8 cellular contexts compared by ENCODE assay signal in the genomic region with DNA sequence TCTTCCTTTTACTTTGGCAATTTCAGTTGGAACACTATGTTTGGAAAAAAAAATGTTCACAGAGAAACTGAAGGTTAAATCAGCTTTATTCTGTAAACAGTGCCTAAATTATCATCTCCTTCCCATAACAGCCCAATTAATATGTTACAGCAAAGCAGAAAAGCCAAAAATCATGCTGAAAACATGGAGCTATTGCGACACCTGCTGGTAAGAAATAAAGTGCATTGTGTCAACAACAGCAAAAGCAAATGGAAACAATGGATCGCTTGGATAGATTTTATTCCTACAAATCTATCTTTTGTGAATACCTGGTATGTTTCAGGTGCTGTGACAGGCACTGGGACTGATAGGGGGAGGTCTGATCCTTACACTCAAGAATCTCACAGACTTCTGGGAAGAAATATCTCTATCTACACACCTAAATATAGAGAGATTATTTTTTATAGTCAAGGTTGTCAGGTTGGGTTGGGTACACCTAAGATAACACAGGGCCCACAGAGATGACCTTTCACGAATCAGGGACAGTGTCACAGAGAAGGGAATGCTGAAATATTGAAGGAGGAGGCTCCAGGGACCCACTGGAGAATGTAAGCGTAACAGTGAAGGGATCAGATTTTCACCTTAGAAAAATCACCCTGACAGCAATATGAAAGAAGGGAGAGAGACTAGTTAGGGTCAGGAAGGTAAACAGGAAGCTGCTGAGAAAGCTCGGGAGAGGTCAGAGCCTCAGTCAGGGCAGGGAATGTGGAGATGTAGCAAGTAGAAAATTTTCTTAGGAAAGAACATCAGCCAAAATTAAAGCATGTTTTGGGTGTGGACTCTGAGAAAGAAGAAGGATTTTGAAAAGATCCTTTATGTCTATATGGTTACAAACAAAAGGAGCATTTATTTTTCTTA. TPM values are rescaled to one million over a fixed set of nuclear protein-coding genes. Genes with fewer than 3 reads are reported as not detected.
DNase-seq lines count a peak whose midpoint lies in the region; ATAC-seq and TF ChIP-seq lines count a peak whose summit lies in the region.

No MANE protein-coding gene starts in this region.

- H3K36me3 ChIP-seq in OCI-LY7 (ENCODE audit: insufficient read depth, low read length) = no peaks in the 10 kb centered on the region

- H4K20me1 ChIP-seq in OCI-LY7 (ENCODE audit: insufficient read depth, low read length) = no peaks in the 10 kb centered on the region

- H3K4me1 ChIP-seq in OCI-LY7 (ENCODE audit: insufficient read depth, low read length, poor library complexity, severe bottlenecking) = no peaks in the 10 kb centered on the region

- POLR2A ChIA-PET in OCI-LY7 (lab: Charles Lee) = interaction anchor here (1.1 kb wide), 2 partner anchors 12 to 18 kb away, joined by 3 read pairs; no protein-coding TSS in a partner anchor

- TF ChIP-seq CTCF in OCI-LY7 (conservative IDR thresholded peaks at IDR 0.05; ENCODE audit: low read length) = peak; percentile 95

- CTCF ChIA-PET in OCI-LY7 (lab: Charles Lee; ENCODE audit: unreplicated experiment) = interaction anchor here (1.0 kb wide), 1 partner anchor 14 kb away, joined by 3 read pairs; no protein-coding TSS in a partner anchor

- BruUV-seq in OCI-LY7 (replicated peaks; lab: Mats Ljungman, UMichigan) = no TSS peak

- no peak overlapping the region for H3K27ac ChIP-seq in OCI-LY7 (ENCODE audit: low read depth, low read length, poor library complexity, severe bottlenecking)

- no peaks in the 10 kb centered on the region for H3K9me3 ChIP-seq in OCI-LY7 (ENCODE audit: low read length)

- H3K4me2 ChIP-seq in OCI-LY7 (ENCODE audit: low read length) = 0 out of 2 replicates have a peak overlapping the region, but pooled peaks have one; percentile 7

- peak overlapping the region; percentile 75; the same call in 1 of the 2 replicates for H2AFZ ChIP-seq in OCI-LY7 (ENCODE audit: low read length)

- DNase-seq in DMS53 treated with DMSO at 0.1 percent for 48 hours (lab: John Stamatoyannopoulos, UW; ENCODE audit: unreplicated experiment) = peak; percentile 81
- peak; percentile 64 for DNase-seq in OCI-LY7 (ENCODE audit: low spot score)
- peak; percentile 32 for DNase-seq in amniotic stem cell (lab: John Stamatoyannopoulos, UW)
- DNase-seq in iPS-NIHi11 (ENCODE audit: low spot score) = peak; percentile 37
- peak; percentile 39 for DNase-seq in stimulated activated CD4-positive, alpha-beta T cell treated with anti-CD3 and anti-CD28 coated beads, Interleukin-15, amount 100 ng/mL, for 24 hours

- no peaks in the 10 kb centered on the region for H3K9me2 ChIP-seq in OCI-LY7 (ENCODE audit: insufficient read depth, low read length)

- TF ChIP-seq RAD21 in Ishikawa (IDR thresholded peaks at IDR 0.05; ENCODE audit: low read depth) = peak; percentile 87

- H3K79me2 ChIP-seq in OCI-LY7 (ENCODE audit: insufficient read depth, low read depth, low read length) = no peaks in the 10 kb centered on the region

- peak; percentile 69 for ATAC-seq in GM19438 (IDR thresholded peaks at IDR 0.05; ENCODE audit: low read depth, unreplicated experiment)
- no peak for ATAC-seq in HG02623 (IDR thresholded peaks at IDR 0.05; ENCODE audit: unreplicated experiment)

- intact Hi-C loops in OCI-LY7 (cut with micrococcal nuclease; ENCODE audit: unreplicated experiment) = loop anchor here (10.0 kb wide), 1 partner anchor 845 kb away; no protein-coding TSS in a partner anchor

- no peak overlapping the region for H3K4me3 ChIP-seq in OCI-LY7 (ENCODE audit: low read depth, low read length, poor library complexity, severe bottlenecking)

- no peak for TF ChIP-seq EP300 in Ishikawa (IDR thresholded peaks at IDR 0.05; ENCODE audit: borderline replicate concordance)

TF ChIP-seq in Ishikawa, 13 proteins besides CTCF, POLR2A, EP300 and RAD21:
- TF ChIP-seq CEBPB (IDR thresholded peaks at IDR 0.05) (no peak), TAF1 (IDR thresholded peaks at IDR 0.05; ENCODE audit: low read depth) (no peak), ZBTB7A (IDR thresholded peaks at IDR 0.05; ENCODE audit: low read depth) (no peak), EGR1 (IDR thresholded peaks at IDR 0.05) (no peak), CREB1 (IDR thresholded peaks at IDR 0.05; ENCODE audit: low read depth) (no peak), NFIC (IDR thresholded peaks at IDR 0.05) (no peak), TCF12 (IDR thresholded peaks at IDR 0.05; ENCODE audit: low read depth) (no peak), FOXM1 (IDR thresholded peaks at IDR 0.05; ENCODE audit: borderline replicate concordance, low read depth) (no peak), TEAD4 (IDR thresholded peaks at IDR 0.05) (no peak), YY1 (IDR thresholded peaks at IDR 0.05; ENCODE audit: low read depth) (no peak)
- TF ChIP-seq, protein P1, sequence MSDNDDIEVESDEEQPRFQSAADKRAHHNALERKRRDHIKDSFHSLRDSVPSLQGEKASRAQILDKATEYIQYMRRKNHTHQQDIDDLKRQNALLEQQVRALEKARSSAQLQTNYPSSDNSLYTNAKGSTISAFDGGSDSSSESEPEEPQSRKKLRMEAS (IDR thresholded peaks at IDR 0.05) = no peak
- TF ChIP-seq, protein P2, sequence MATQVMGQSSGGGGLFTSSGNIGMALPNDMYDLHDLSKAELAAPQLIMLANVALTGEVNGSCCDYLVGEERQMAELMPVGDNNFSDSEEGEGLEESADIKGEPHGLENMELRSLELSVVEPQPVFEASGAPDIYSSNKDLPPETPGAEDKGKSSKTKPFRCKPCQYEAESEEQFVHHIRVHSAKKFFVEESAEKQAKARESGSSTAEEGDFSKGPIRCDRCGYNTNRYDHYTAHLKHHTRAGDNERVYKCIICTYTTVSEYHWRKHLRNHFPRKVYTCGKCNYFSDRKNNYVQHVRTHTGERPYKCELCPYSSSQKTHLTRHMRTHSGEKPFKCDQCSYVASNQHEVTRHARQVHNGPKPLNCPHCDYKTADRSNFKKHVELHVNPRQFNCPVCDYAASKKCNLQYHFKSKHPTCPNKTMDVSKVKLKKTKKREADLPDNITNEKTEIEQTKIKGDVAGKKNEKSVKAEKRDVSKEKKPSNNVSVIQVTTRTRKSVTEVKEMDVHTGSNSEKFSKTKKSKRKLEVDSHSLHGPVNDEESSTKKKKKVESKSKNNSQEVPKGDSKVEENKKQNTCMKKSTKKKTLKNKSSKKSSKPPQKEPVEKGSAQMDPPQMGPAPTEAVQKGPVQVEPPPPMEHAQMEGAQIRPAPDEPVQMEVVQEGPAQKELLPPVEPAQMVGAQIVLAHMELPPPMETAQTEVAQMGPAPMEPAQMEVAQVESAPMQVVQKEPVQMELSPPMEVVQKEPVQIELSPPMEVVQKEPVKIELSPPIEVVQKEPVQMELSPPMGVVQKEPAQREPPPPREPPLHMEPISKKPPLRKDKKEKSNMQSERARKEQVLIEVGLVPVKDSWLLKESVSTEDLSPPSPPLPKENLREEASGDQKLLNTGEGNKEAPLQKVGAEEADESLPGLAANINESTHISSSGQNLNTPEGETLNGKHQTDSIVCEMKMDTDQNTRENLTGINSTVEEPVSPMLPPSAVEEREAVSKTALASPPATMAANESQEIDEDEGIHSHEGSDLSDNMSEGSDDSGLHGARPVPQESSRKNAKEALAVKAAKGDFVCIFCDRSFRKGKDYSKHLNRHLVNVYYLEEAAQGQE (IDR thresholded peaks at IDR 0.05; ENCODE audit: low read depth) = no peak
- TF ChIP-seq, protein P3, sequence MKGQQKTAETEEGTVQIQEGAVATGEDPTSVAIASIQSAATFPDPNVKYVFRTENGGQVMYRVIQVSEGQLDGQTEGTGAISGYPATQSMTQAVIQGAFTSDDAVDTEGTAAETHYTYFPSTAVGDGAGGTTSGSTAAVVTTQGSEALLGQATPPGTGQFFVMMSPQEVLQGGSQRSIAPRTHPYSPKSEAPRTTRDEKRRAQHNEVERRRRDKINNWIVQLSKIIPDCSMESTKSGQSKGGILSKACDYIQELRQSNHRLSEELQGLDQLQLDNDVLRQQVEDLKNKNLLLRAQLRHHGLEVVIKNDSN (IDR thresholded peaks at IDR 0.05) = no peak

RNA-seq across cellular contexts. Expression of a gene that starts 16.5 kb away (rescaled TPM):
- not detected in 2 replicates for total RNA-seq in OCI-LY7 (2014; rRNA removed; shearing (Covaris generic))
- total RNA-seq in OCI-LY7 (2022) = not detected in 2 replicates

RNA-seq across cellular contexts. Expression of a gene that starts 42.8 kb away (rescaled TPM):
- 20.6 and 27.8 TPM in 2 replicates for total RNA-seq in OCI-LY7 (2014; rRNA removed; shearing (Covaris generic))
- 36.7 and 39.0 TPM in 2 replicates for total RNA-seq in OCI-LY7 (2022)

RNA-seq across cellular contexts. Expression of a gene that starts 42.9 kb away (rescaled TPM):
- total RNA-seq in OCI-LY7 (2014; rRNA removed; shearing (Covaris generic)) = 8.3 and 11.0 TPM in 2 replicates
- 25.3 and 29.1 TPM in 2 replicates for total RNA-seq in OCI-LY7 (2022)
